20 cellular contexts compared by ENCODE assay signal in genomic region chr11:128771102-128771501, GRCh38.
A peak's percentile ranks its signal among the peaks of the same experiment; 100 is the strongest.
DNase-seq lines count a peak whose midpoint lies in the region; ATAC-seq and TF ChIP-seq lines count a peak whose summit lies in the region.
"Had no signal": no experiment of that assay in that cellular context is flagged by ENCODE, and none has a peak within 500 bp of the region (broad histone marks: within the 10 kb centered on the region; RNA-seq: fewer than 3 reads in every experiment).

No MANE protein-coding gene starts in this region.

- intact Hi-C loops in activated CD8-positive, alpha-beta T cell treated with anti-CD3 and anti-CD28 coated beads for 36 hours (cut with micrococcal nuclease) = no loop called here
- intact Hi-C loops in CD8-positive, alpha-beta T cell (cut with DNase I, micrococcal nuclease) = no loop called here
- intact Hi-C loops in cardiac septum (cut with DNase I) = no loop called here

- peaks cover 36% of the 10 kb centered on the region for H3K4me1 ChIP-seq in CD8-positive, alpha-beta T cell (ENCODE audit: insufficient read depth, low read length)

- no peak for TF ChIP-seq CTCF in activated CD8-positive, alpha-beta T cell treated with anti-CD3 and anti-CD28 coated beads for 36 hours (IDR thresholded peaks at IDR 0.05)
- no peak for TF ChIP-seq CTCF in CD8-positive, alpha-beta T cell (IDR thresholded peaks at IDR 0.05)

- peaks cover 62% of the 10 kb centered on the region for H3K36me3 Mint-ChIP-seq in activated CD8-positive, alpha-beta T cell treated with anti-CD3 and anti-CD28 coated beads for 36 hours (ENCODE audit: low read depth)
- H3K36me3 Mint-ChIP-seq in activated CD8-positive, alpha-beta T cell treated with anti-CD3 and anti-CD28 coated beads, Interleukin-2, amount 10 ng/mL, durations not matched to agents 7 days and 5 days (ENCODE audit: low read depth) = peaks cover 90% of the 10 kb centered on the region
- H3K36me3 Mint-ChIP-seq in CD8-positive, alpha-beta T cell = peaks cover 94% of the 10 kb centered on the region
- H3K36me3 Mint-ChIP-seq in stimulated activated naive B cell treated with anti-CD40 and anti-IgM and Interleukin-4, amounts not matched to agents 10 μg/mL and 1 μg/mL and 100 μg/mL, for 72 hours = peaks cover 46 to 70% of the 10 kb centered on the region in 2 donors

- no peaks in the 10 kb centered on the region for H3K9me3 ChIP-seq in CD8-positive, alpha-beta T cell (ENCODE audit: low read length)
- H3K9me3 ChIP-seq: Peyer's patch had no signal

- H3K27ac ChIP-seq in CD8-positive, alpha-beta T cell (ENCODE audit: low read depth, low read length) = no peak overlapping the region
- H3K27ac ChIP-seq: Peyer's patch had no signal

- peaks cover 73% of the 10 kb centered on the region for H3K36me3 ChIP-seq in CD8-positive, alpha-beta T cell (ENCODE audit: insufficient read depth, low read length)

- H3K4me1 Mint-ChIP-seq in activated CD8-positive, alpha-beta T cell treated with anti-CD3 and anti-CD28 coated beads for 36 hours (ENCODE audit: low read depth) = peaks cover 35% of the 10 kb centered on the region
- peaks cover 32% of the 10 kb centered on the region for H3K4me1 Mint-ChIP-seq in activated CD8-positive, alpha-beta T cell treated with anti-CD3 and anti-CD28 coated beads, Interleukin-2, amount 10 ng/mL, durations not matched to agents 7 days and 5 days (ENCODE audit: low read depth)
- peaks cover 58% of the 10 kb centered on the region for H3K4me1 Mint-ChIP-seq in CD8-positive, alpha-beta T cell (ENCODE audit: low read depth)
- H3K4me1 Mint-ChIP-seq in stimulated activated naive B cell treated with anti-CD40 and anti-IgM and Interleukin-4, amounts not matched to agents 10 μg/mL and 1 μg/mL and 100 μg/mL, for 72 hours = peaks cover 27 to 50% of the 10 kb centered on the region in 2 donors

- H3K4me3 ChIP-seq in CD8-positive, alpha-beta T cell (ENCODE audit: low read depth, low read length) = no peak overlapping the region
- H3K4me3 ChIP-seq: Peyer's patch had no signal

- H3K27me3 Mint-ChIP-seq in activated CD8-positive, alpha-beta T cell treated with anti-CD3 and anti-CD28 coated beads for 36 hours = no peaks in the 10 kb centered on the region
- H3K27me3 Mint-ChIP-seq in activated CD8-positive, alpha-beta T cell treated with anti-CD3 and anti-CD28 coated beads, Interleukin-2, amount 10 ng/mL, durations not matched to agents 7 days and 5 days (ENCODE audit: low read depth) = no peaks in the 10 kb centered on the region
- H3K27me3 Mint-ChIP-seq in CD8-positive, alpha-beta T cell (ENCODE audit: low read depth) = no peaks in the 10 kb centered on the region
- no peaks in the 10 kb centered on the region for H3K27me3 Mint-ChIP-seq in stimulated activated naive B cell treated with anti-CD40 and anti-IgM and Interleukin-4, amounts not matched to agents 10 μg/mL and 1 μg/mL and 100 μg/mL, for 72 hours

- no peak for ATAC-seq in activated CD8-positive, alpha-beta T cell treated with anti-CD3 and anti-CD28 coated beads for 36 hours
- no peak for ATAC-seq in activated CD8-positive, alpha-beta T cell treated with anti-CD3 and anti-CD28 coated beads, Interleukin-2, amount 10 ng/mL, durations not matched to agents 7 days and 5 days
- ATAC-seq in CD8-positive, alpha-beta T cell = no peak
- ATAC-seq in left lobe of liver = peak; percentile 57
- no peak for ATAC-seq in stimulated activated naive B cell treated with anti-CD40 and anti-IgM and Interleukin-4, amounts not matched to agents 10 μg/mL and 1 μg/mL and 100 μg/mL, for 72 hours (replicated peaks)
- ATAC-seq: HCT116 had no signal

- no peak overlapping the region for H3K4me3 Mint-ChIP-seq in activated CD8-positive, alpha-beta T cell treated with anti-CD3 and anti-CD28 coated beads for 36 hours
- H3K4me3 Mint-ChIP-seq in activated CD8-positive, alpha-beta T cell treated with anti-CD3 and anti-CD28 coated beads, Interleukin-2, amount 10 ng/mL, durations not matched to agents 7 days and 5 days = no peak overlapping the region
- no peak overlapping the region for H3K4me3 Mint-ChIP-seq in CD8-positive, alpha-beta T cell
- H3K4me3 Mint-ChIP-seq in stimulated activated naive B cell treated with anti-CD40 and anti-IgM and Interleukin-4, amounts not matched to agents 10 μg/mL and 1 μg/mL and 100 μg/mL, for 72 hours = no peak overlapping the region

- H3K27me3 ChIP-seq in CD8-positive, alpha-beta T cell (ENCODE audit: insufficient read depth, low read length) = no peaks in the 10 kb centered on the region
- H3K27me3 ChIP-seq: Peyer's patch had no signal

- POLR2A ChIA-PET in activated CD8-positive, alpha-beta T cell treated with anti-CD3 and anti-CD28 coated beads for 36 hours (lab: Charles Lee) = interaction anchor here (1.4 kb wide), 1 partner anchor 17 kb away, joined by 3 read pairs; no protein-coding TSS in a partner anchor
- POLR2A ChIA-PET in activated CD8-positive, alpha-beta T cell treated with anti-CD3 and anti-CD28 coated beads, Interleukin-2, amount 10 ng/mL, durations not matched to agents 7 days and 5 days (lab: Charles Lee) = no interaction called here
- POLR2A ChIA-PET in CD8-positive, alpha-beta T cell (lab: Charles Lee) = no interaction called here

- DNase-seq in activated CD8-positive, alpha-beta T cell treated with anti-CD3 and anti-CD28 coated beads for 36 hours = no peak
- DNase-seq in activated CD8-positive, alpha-beta T cell treated with anti-CD3 and anti-CD28 coated beads, Interleukin-2, amount 10 ng/mL, durations not matched to agents 7 days and 5 days = no peak
- no peak for DNase-seq in CD8-positive, alpha-beta T cell
- no peak for DNase-seq in left lobe of liver (ENCODE audit: low spot score)
- DNase-seq in stimulated activated naive B cell treated with anti-CD40 and anti-IgM and Interleukin-4, amounts not matched to agents 10 μg/mL and 1 μg/mL and 100 μg/mL, for 72 hours = no peak
- DNase-seq in NOMO-1 treated with dmso at 0.1 percent for 144 hours (lab: John Stamatoyannopoulos, UW; ENCODE audit: unreplicated experiment) = no peak
- no peak for DNase-seq in cardiac septum (ENCODE audit: low spot score)
- no peak for DNase-seq in NCI-H2227 treated with DMSO at 0.1 percent for 48 hours (lab: John Stamatoyannopoulos, UW)
- DNase-seq: 8988T, DMS53, GDM1, KG1, NCI-H1092, NCI-H1436 treated with DMSO at 0.1 percent for 48 hours, NCI-H1930, NCI-H345, NCI-H524, NCI-H82, Peyer's patch had no signal

- H3K9me3 Mint-ChIP-seq in activated CD8-positive, alpha-beta T cell treated with anti-CD3 and anti-CD28 coated beads for 36 hours = no peaks in the 10 kb centered on the region
- no peaks in the 10 kb centered on the region for H3K9me3 Mint-ChIP-seq in activated CD8-positive, alpha-beta T cell treated with anti-CD3 and anti-CD28 coated beads, Interleukin-2, amount 10 ng/mL, durations not matched to agents 7 days and 5 days (ENCODE audit: insufficient read depth)
- H3K9me3 Mint-ChIP-seq in CD8-positive, alpha-beta T cell = no peaks in the 10 kb centered on the region
- H3K9me3 Mint-ChIP-seq in stimulated activated naive B cell treated with anti-CD40 and anti-IgM and Interleukin-4, amounts not matched to agents 10 μg/mL and 1 μg/mL and 100 μg/mL, for 72 hours = peaks cover 2 to 3% of the 10 kb centered on the region in 2 donors

- peak overlapping the region; percentile 22 for H3K27ac Mint-ChIP-seq in activated CD8-positive, alpha-beta T cell treated with anti-CD3 and anti-CD28 coated beads for 36 hours
- no peak overlapping the region for H3K27ac Mint-ChIP-seq in activated CD8-positive, alpha-beta T cell treated with anti-CD3 and anti-CD28 coated beads, Interleukin-2, amount 10 ng/mL, durations not matched to agents 7 days and 5 days
- H3K27ac Mint-ChIP-seq in CD8-positive, alpha-beta T cell = peak overlapping the region; percentile 68
- peak overlapping the region; percentile 20 for H3K27ac Mint-ChIP-seq in stimulated activated naive B cell treated with anti-CD40 and anti-IgM and Interleukin-4, amounts not matched to agents 10 μg/mL and 1 μg/mL and 100 μg/mL, for 72 hours

- CTCF ChIA-PET in activated CD8-positive, alpha-beta T cell treated with anti-CD3 and anti-CD28 coated beads for 36 hours (lab: Charles Lee) = no interaction called here
- CTCF ChIA-PET in activated CD8-positive, alpha-beta T cell treated with anti-CD3 and anti-CD28 coated beads, Interleukin-2, amount 10 ng/mL, durations not matched to agents 7 days and 5 days (lab: Charles Lee) = interaction anchor here (1.0 kb wide), 1 partner anchor 60 kb away, joined by 3 read pairs; no protein-coding TSS in a partner anchor
- CTCF ChIA-PET in CD8-positive, alpha-beta T cell (lab: Charles Lee) = interaction anchor here (1.5 kb wide), 1 partner anchor 14 kb away, joined by 5 read pairs; no protein-coding TSS in a partner anchor
